In genomic region chr14:97709552-97709951, GRCh38 we compare ENCODE assay signal across 21 cellular contexts.
DNase-seq lines count a peak whose midpoint lies in the region; ATAC-seq and TF ChIP-seq lines count a peak whose summit lies in the region.
"Had no signal": no experiment of that assay in that cellular context is flagged by ENCODE, and none has a peak within 500 bp of the region (broad histone marks: within the 10 kb centered on the region; RNA-seq: fewer than 3 reads in every experiment).

No MANE protein-coding gene starts in this region.

- no peaks in the 10 kb centered on the region for H3K36me3 Mint-ChIP-seq in CD4-positive, alpha-beta memory T cell
- H3K36me3 Mint-ChIP-seq in activated CD8-positive, alpha-beta T cell treated with anti-CD3 and anti-CD28 coated beads, Interleukin-2, amount 10 ng/mL, durations not matched to agents 7 days and 5 days (ENCODE audit: low read depth), result peaks cover 6% of the 10 kb centered on the region
- H3K36me3 Mint-ChIP-seq: WTC11 had no signal

- no peaks in the 10 kb centered on the region for H3K27me3 Mint-ChIP-seq in CD4-positive, alpha-beta memory T cell
- no peaks in the 10 kb centered on the region for H3K27me3 Mint-ChIP-seq in activated CD8-positive, alpha-beta T cell treated with anti-CD3 and anti-CD28 coated beads, Interleukin-2, amount 10 ng/mL, durations not matched to agents 7 days and 5 days (ENCODE audit: low read depth)

- POLR2A ChIA-PET in CD4-positive, alpha-beta memory T cell (lab: Charles Lee; ENCODE audit: partially characterized antibody), result interaction anchor here (1.1 to 9.3 kb wide), 6 partner anchors 11 to 331 kb away, joined by 3 to 66 read pairs (median 14); no protein-coding TSS in a partner anchor
- POLR2A ChIA-PET in activated CD8-positive, alpha-beta T cell treated with anti-CD3 and anti-CD28 coated beads, Interleukin-2, amount 10 ng/mL, durations not matched to agents 7 days and 5 days (lab: Charles Lee), result interaction anchor here (0.8 to 1.8 kb wide), 2 partner anchors 15 to 106 kb away, joined by 3 to 6 read pairs; no protein-coding TSS in a partner anchor

- no peak for ATAC-seq in activated CD4-positive, CD25-positive, alpha-beta regulatory T cell treated with anti-CD3 and anti-CD28 coated beads, Interleukin-2, amount 50 U/mL, for 24 hours
- peak; percentile 64 for ATAC-seq in activated CD8-positive, alpha-beta T cell treated with anti-CD3 and anti-CD28 coated beads, Interleukin-2, amount 10 ng/mL, durations not matched to agents 7 days and 5 days
- peak; percentile 63 for ATAC-seq in mucosa of descending colon
- ATAC-seq in GM21390 (IDR thresholded peaks at IDR 0.05; ENCODE audit: unreplicated experiment), result no peak
- no peak for ATAC-seq in HG03439 (IDR thresholded peaks at IDR 0.05; ENCODE audit: unreplicated experiment)
- ATAC-seq: HCT116, Right ventricle myocardium inferior, WTC11 had no signal

- intact Hi-C loops in CD4-positive, alpha-beta memory T cell (cut with micrococcal nuclease), result loop anchor here (2.0 to 10.0 kb wide), 7 partner anchors 15 to 1563 kb away; partner anchors contain the start of gene BCL11B
- intact Hi-C loops in mucosa of descending colon (cut with DNase I, micrococcal nuclease), result no loop called here

- H3K27me3 ChIP-seq in CD4-positive, alpha-beta memory T cell (ENCODE audit: insufficient read depth, low read length), result no peaks in the 10 kb centered on the region
- H3K27me3 ChIP-seq: colonic mucosa, hepatocyte had no signal

- no peaks in the 10 kb centered on the region for H3K9me3 ChIP-seq in CD4-positive, alpha-beta memory T cell (ENCODE audit: control insufficient read depth in 1 of 2, low read length in 2 of 2)
- no peaks in the 10 kb centered on the region for H3K9me3 ChIP-seq in mucosa of descending colon
- H3K9me3 ChIP-seq: colonic mucosa, thoracic aorta had no signal

- peaks cover 65% of the 10 kb centered on the region for H3K4me1 ChIP-seq in CD4-positive, alpha-beta memory T cell (ENCODE audit: insufficient read depth, low read length)
- H3K4me1 ChIP-seq in mucosa of descending colon (ENCODE audit: low read depth), result no peaks in the 10 kb centered on the region
- H3K4me1 ChIP-seq: colonic mucosa had no signal

- TF ChIP-seq CTCF in mucosa of descending colon (IDR thresholded peaks at IDR 0.05), result no peak

- H3K27ac Mint-ChIP-seq in CD4-positive, alpha-beta memory T cell, result peak overlapping the region; percentile 20 to 90 (median 73)
- peak overlapping the region; percentile 80 for H3K27ac Mint-ChIP-seq in activated CD8-positive, alpha-beta T cell treated with anti-CD3 and anti-CD28 coated beads, Interleukin-2, amount 10 ng/mL, durations not matched to agents 7 days and 5 days
- H3K27ac Mint-ChIP-seq: nephron, WTC11 had no signal

- H3K9me3 Mint-ChIP-seq in CD4-positive, alpha-beta memory T cell, result peaks cover 0 to under 1% (median 0%) of the 10 kb centered on the region in 8 donors
- peaks cover 5% of the 10 kb centered on the region for H3K9me3 Mint-ChIP-seq in activated CD8-positive, alpha-beta T cell treated with anti-CD3 and anti-CD28 coated beads, Interleukin-2, amount 10 ng/mL, durations not matched to agents 7 days and 5 days (ENCODE audit: insufficient read depth)
- H3K9me3 Mint-ChIP-seq: nephron had no signal

- H3K4me3 ChIP-seq in CD4-positive, alpha-beta memory T cell (ENCODE audit: low read length in 2 of 2), result no peak overlapping the region
- no peak overlapping the region for H3K4me3 ChIP-seq in mucosa of descending colon
- H3K4me3 ChIP-seq: colonic mucosa, hepatocyte, thoracic aorta had no signal

- peak; percentile 39 for DNase-seq in activated CD4-positive, CD25-positive, alpha-beta regulatory T cell treated with anti-CD3 and anti-CD28 coated beads, Interleukin-2, amount 50 U/mL, for 72 hours
- DNase-seq in CD4-positive, alpha-beta memory T cell, result peak; percentile 34 to 65 (median 59)
- peak; percentile 81 for DNase-seq in activated CD8-positive, alpha-beta T cell treated with anti-CD3 and anti-CD28 coated beads, Interleukin-2, amount 10 ng/mL, durations not matched to agents 7 days and 5 days
- DNase-seq in mucosa of descending colon (peak in 2 of 3 donors; percentile 24 to 66), ureter (ENCODE audit: low spot score) (no peak)
- DNase-seq: colonic mucosa; KG1; mammary epithelial cell; NCI-H2029 treated with DMSO at 0.1 percent for 48 hours; posterior cingulate gyrus; stimulated activated CD4-positive, alpha-beta T cell treated with anti-CD3 and anti-CD28 coated beads, Interleukin-4, amount 100 ng/mL, for 1 hour had no signal

- peak overlapping the region in 7 of 8 donors; percentile 8 to 76 (median 47) for H3K4me3 Mint-ChIP-seq in CD4-positive, alpha-beta memory T cell
- H3K4me3 Mint-ChIP-seq in activated CD8-positive, alpha-beta T cell treated with anti-CD3 and anti-CD28 coated beads, Interleukin-2, amount 10 ng/mL, durations not matched to agents 7 days and 5 days, result peak overlapping the region; percentile 47
- H3K4me3 Mint-ChIP-seq: nephron, WTC11 had no signal

- peaks cover 59 to 94% (median 72%) of the 10 kb centered on the region in 4 donors for H3K4me1 Mint-ChIP-seq in CD4-positive, alpha-beta memory T cell
- H3K4me1 Mint-ChIP-seq in activated CD8-positive, alpha-beta T cell treated with anti-CD3 and anti-CD28 coated beads, Interleukin-2, amount 10 ng/mL, durations not matched to agents 7 days and 5 days (ENCODE audit: low read depth), result peaks cover 65% of the 10 kb centered on the region
- H3K4me1 Mint-ChIP-seq: nephron had no signal

- CTCF ChIA-PET in CD4-positive, alpha-beta memory T cell (lab: Charles Lee; ENCODE audit: partially characterized antibody), result interaction anchor here (1.0 to 3.6 kb wide), 3 partner anchors 15 to 1559 kb away, joined by 3 to 14 read pairs (median 3); no protein-coding TSS in a partner anchor
- CTCF ChIA-PET in activated CD8-positive, alpha-beta T cell treated with anti-CD3 and anti-CD28 coated beads, Interleukin-2, amount 10 ng/mL, durations not matched to agents 7 days and 5 days (lab: Charles Lee), result interaction anchor here (3.3 kb wide), 1 partner anchor 14 kb away, joined by 21 read pairs; no protein-coding TSS in a partner anchor

- H3K36me3 ChIP-seq in CD4-positive, alpha-beta memory T cell (ENCODE audit: insufficient read depth, low read length), result no peaks in the 10 kb centered on the region
- no peaks in the 10 kb centered on the region for H3K36me3 ChIP-seq in mucosa of descending colon (ENCODE audit: low read depth)
- H3K36me3 ChIP-seq: colonic mucosa, thoracic aorta had no signal

- no peak overlapping the region for H3K27ac ChIP-seq in CD4-positive, alpha-beta memory T cell (ENCODE audit: low read depth, low read length)
- H3K27ac ChIP-seq: 22Rv1, colonic mucosa, hepatocyte, thoracic aorta had no signal

Comparison
In these comparisons a context has a peak if more than half of its experiments do, and no peak if none do; other contexts are left out.
1. ATAC-seq: peak in activated CD8-positive, alpha-beta T cell treated with anti-CD3 and anti-CD28 coated beads, Interleukin-2, amount 10 ng/mL, durations not matched to agents 7 days and 5 days (single experiment) and mucosa of descending colon (single experiment); none in activated CD4-positive, CD25-positive, alpha-beta regulatory T cell treated with anti-CD3 and anti-CD28 coated beads, Interleukin-2, amount 50 U/mL, for 24 hours (0 of 2), GM21390 (single experiment) and HG03439 (single experiment).